20 cellular contexts compared by ENCODE assay signal in genomic region chr7:142414135-142414534, GRCh38.
DNase-seq lines count a peak whose midpoint lies in the region; ATAC-seq and TF ChIP-seq lines count a peak whose summit lies in the region.
"Had no signal": no experiment of that assay in that cellular context is flagged by ENCODE, and none has a peak within 500 bp of the region (broad histone marks: within the 10 kb centered on the region; RNA-seq: fewer than 3 reads in every experiment).

No MANE protein-coding gene starts in this region.

- H3K27ac ChIP-seq in OCI-LY7 (ENCODE audit: low read depth, low read length, poor library complexity, severe bottlenecking) (no peak overlapping the region), upper lobe of right lung (no peak overlapping the region), transverse colon (no peak overlapping the region)
- H3K27ac ChIP-seq: Peyer's patch, thoracic aorta had no signal

- POLR2A ChIA-PET in OCI-LY7 (lab: Charles Lee) = interaction anchor here (1.0 kb wide), 1 partner anchor 13 kb away, joined by 3 read pairs; no protein-coding TSS in a partner anchor

- WGBS in transverse colon (ENCODE audit: low coverage in 1 of 2), 2 donors = 56 to 58% methylated on average over 3 of the region's 3 CpGs

- H4K20me1 ChIP-seq in OCI-LY7 (ENCODE audit: insufficient read depth, low read length) = no peaks in the 10 kb centered on the region

- ATAC-seq in GM18508 (IDR thresholded peaks at IDR 0.05; ENCODE audit: insufficient read depth, unreplicated experiment) (peak; percentile 92), GM19467 (IDR thresholded peaks at IDR 0.05; ENCODE audit: unreplicated experiment) (peak; percentile 89), HG02981 (IDR thresholded peaks at IDR 0.05; ENCODE audit: unreplicated experiment) (peak; percentile 87), upper lobe of right lung (no peak)
- ATAC-seq in activated naive CD8-positive, alpha-beta T cell treated with anti-CD3 and anti-CD28 coated beads, Interleukin-2, amount 50 U/mL, for 24 hours = no peak
- ATAC-seq: left cardiac atrium, T-cell had no signal

- H2AFZ ChIP-seq in OCI-LY7 (ENCODE audit: low read length) = 0 out of 2 replicates have a peak overlapping the region, but pooled peaks have one; percentile 18

- CTCF ChIA-PET in OCI-LY7 (lab: Charles Lee; ENCODE audit: unreplicated experiment) = no interaction called here

- no peaks in the 10 kb centered on the region for H3K9me2 ChIP-seq in OCI-LY7 (ENCODE audit: insufficient read depth, low read length)

- no peaks in the 10 kb centered on the region for H3K27me3 Mint-ChIP-seq in activated naive CD8-positive, alpha-beta T cell treated with anti-CD3 and anti-CD28 coated beads, Interleukin-2, amount 50 U/mL, for 24 hours
- H3K27me3 Mint-ChIP-seq: T-cell had no signal

- H3K4me1 ChIP-seq in OCI-LY7 (ENCODE audit: insufficient read depth, low read length, poor library complexity, severe bottlenecking) = no peaks in the 10 kb centered on the region
- H3K4me1 ChIP-seq in upper lobe of right lung = no peaks in the 10 kb centered on the region
- H3K4me1 ChIP-seq in transverse colon = peaks cover 0 to 11% (median 0%) of the 10 kb centered on the region in 4 donors

- intact Hi-C loops in OCI-LY7 (cut with micrococcal nuclease; ENCODE audit: unreplicated experiment) (no loop called here), upper lobe of right lung (cut with DNase I) (no loop called here), transverse colon (cut with DNase I; ENCODE audit: low total_unique reads) (no loop called here)

- TF ChIP-seq EP300 in transverse colon (IDR thresholded peaks at IDR 0.05; ENCODE audit: low read depth) = no peak

- DNase-seq in OCI-LY7 (ENCODE audit: low spot score) (no peak), upper lobe of right lung (no peak), transverse colon (no peak), GM13976 (ENCODE audit: low spot score) (no peak)
- no peak for DNase-seq in activated naive CD8-positive, alpha-beta T cell treated with anti-CD3 and anti-CD28 coated beads, Interleukin-2, amount 50 U/mL, for 24 hours
- DNase-seq: activated T-cell treated with anti-CD3 and anti-CD28 coated beads, Interleukin-2, amount 50 U/mL, for 1 hour; Calu3; erythroblast; GF-D8; H9; left cardiac atrium; NCI-H146; NCI-H510A; Peyer's patch; posterior cingulate gyrus; T-cell had no signal

- TF ChIP-seq POLR2A in transverse colon (IDR thresholded peaks at IDR 0.05) = no peak

- no peak overlapping the region for H3K27ac Mint-ChIP-seq in activated naive CD8-positive, alpha-beta T cell treated with anti-CD3 and anti-CD28 coated beads, Interleukin-2, amount 50 U/mL, for 24 hours
- H3K27ac Mint-ChIP-seq: H9 had no signal

- no peak overlapping the region for H3K4me3 Mint-ChIP-seq in activated naive CD8-positive, alpha-beta T cell treated with anti-CD3 and anti-CD28 coated beads, Interleukin-2, amount 50 U/mL, for 24 hours
- H3K4me3 Mint-ChIP-seq: H9, T-cell had no signal

- no peak overlapping the region for H3K4me2 ChIP-seq in OCI-LY7 (ENCODE audit: low read length)

- no peaks in the 10 kb centered on the region for H3K36me3 ChIP-seq in OCI-LY7 (ENCODE audit: insufficient read depth, low read length)
- H3K36me3 ChIP-seq in upper lobe of right lung = no peaks in the 10 kb centered on the region
- no peaks in the 10 kb centered on the region for H3K36me3 ChIP-seq in transverse colon
- H3K36me3 ChIP-seq: Peyer's patch, thoracic aorta had no signal

- H3K4me3 ChIP-seq in OCI-LY7 (ENCODE audit: low read depth, low read length, poor library complexity, severe bottlenecking) (no peak overlapping the region), upper lobe of right lung (no peak overlapping the region), transverse colon (no peak overlapping the region)
- H3K4me3 ChIP-seq: Peyer's patch, thoracic aorta had no signal

- H3K36me3 Mint-ChIP-seq in activated naive CD8-positive, alpha-beta T cell treated with anti-CD3 and anti-CD28 coated beads, Interleukin-2, amount 50 U/mL, for 24 hours (ENCODE audit: low read depth) = no peaks in the 10 kb centered on the region
- H3K36me3 Mint-ChIP-seq: T-cell had no signal

- peaks cover 6% of the 10 kb centered on the region for H3K4me1 Mint-ChIP-seq in activated naive CD8-positive, alpha-beta T cell treated with anti-CD3 and anti-CD28 coated beads, Interleukin-2, amount 50 U/mL, for 24 hours

- H3K9me3 ChIP-seq in OCI-LY7 (ENCODE audit: low read length) (no peaks in the 10 kb centered on the region), upper lobe of right lung (no peaks in the 10 kb centered on the region), transverse colon (no peaks in the 10 kb centered on the region)
- H3K9me3 ChIP-seq: Peyer's patch, thoracic aorta had no signal

- H3K27me3 ChIP-seq in upper lobe of right lung (no peaks in the 10 kb centered on the region), transverse colon (no peaks in the 10 kb centered on the region)
- H3K27me3 ChIP-seq: Peyer's patch had no signal

- no peaks in the 10 kb centered on the region for H3K9me3 Mint-ChIP-seq in activated naive CD8-positive, alpha-beta T cell treated with anti-CD3 and anti-CD28 coated beads, Interleukin-2, amount 50 U/mL, for 24 hours
- H3K9me3 Mint-ChIP-seq: H9, T-cell had no signal

- H3K79me2 ChIP-seq in OCI-LY7 (ENCODE audit: insufficient read depth, low read depth, low read length) = no peaks in the 10 kb centered on the region

- TF ChIP-seq CTCF in OCI-LY7 (conservative IDR thresholded peaks at IDR 0.05; ENCODE audit: low read length) (no peak), upper lobe of right lung (IDR thresholded peaks at IDR 0.05) (no peak), transverse colon (IDR thresholded peaks at IDR 0.05) (no peak), GM13976 (IDR thresholded peaks at IDR 0.05; ENCODE audit: borderline replicate concordance, control extremely low read depth, extremely low read depth, insufficient read depth, missing control alignments) (no peak)

- no TSS peak for BruUV-seq in OCI-LY7 (replicated peaks; lab: Mats Ljungman, UMichigan)

- in situ Hi-C loops in transverse colon (cut with MboI; ENCODE audit: low pct_ligation_motif_present in 1 of 4, low pct_unique_long_range_greater_than_20kb in 1 of 4, low sequenced_read_pairs in 3 of 4) (no loop called here), GM13976 (cut with MboI; ENCODE audit: low sequenced_read_pairs, unreplicated experiment) (no loop called here)

Comparison
In these comparisons a context has a peak if more than half of its experiments do, and no peak if none do; other contexts are left out.
1. ATAC-seq: peak in GM18508 (single experiment), GM19467 (single experiment) and HG02981 (single experiment); none in upper lobe of right lung (single experiment) and activated naive CD8-positive, alpha-beta T cell treated with anti-CD3 and anti-CD28 coated beads, Interleukin-2, amount 50 U/mL, for 24 hours (single experiment).